18 cellular contexts compared by ENCODE assay signal in the genomic region with DNA sequence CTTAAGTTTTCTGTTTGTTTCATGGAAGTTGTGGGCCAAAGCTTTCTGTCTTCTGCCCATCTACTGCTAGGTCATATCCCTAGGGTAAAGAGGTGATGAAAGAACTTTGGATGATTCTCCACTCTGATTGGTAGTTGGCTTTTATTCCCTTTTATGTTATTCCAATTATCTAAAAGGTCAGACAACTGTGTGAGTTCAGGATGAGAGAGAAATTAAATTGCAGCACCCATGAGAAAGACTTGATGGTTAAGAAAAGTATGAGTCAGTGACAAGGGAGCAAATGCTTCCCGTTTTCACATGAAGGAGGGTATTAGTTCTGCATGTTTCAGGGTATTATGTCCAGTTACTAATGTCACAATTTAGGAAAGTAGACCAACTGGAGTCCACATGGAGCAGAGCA.
DNase-seq lines count a peak whose midpoint lies in the region; ATAC-seq and TF ChIP-seq lines count a peak whose summit lies in the region.
"Had no signal": no experiment of that assay in that cellular context is flagged by ENCODE, and none has a peak within 500 bp of the region (broad histone marks: within the 10 kb centered on the region; RNA-seq: fewer than 3 reads in every experiment).

No MANE protein-coding gene starts in this region.

- H3K9me3 ChIP-seq in heart right ventricle: no peaks in the 10 kb centered on the region
- H3K9me3 ChIP-seq: BLaER1 had no signal

- DNase-seq in GM04503 (ENCODE audit: low read depth): peak; percentile 50
- peak; percentile 4 for DNase-seq in choroid plexus epithelial cell (ENCODE audit: low read depth)
- no peak for DNase-seq in heart right ventricle
- DNase-seq in skeletal muscle cell (ENCODE audit: low read depth): peak; percentile 89
- no peak for DNase-seq in HEK293T (ENCODE audit: extremely low spot score)
- no peak for DNase-seq in activated CD8-positive, alpha-beta memory T cell treated with anti-CD3 and anti-CD28 coated beads, Interleukin-2, amount 50 U/mL, for 4 hours
- DNase-seq: CD8-positive, alpha-beta memory T cell; DMS79 treated with DMSO at 0.1 percent for 48 hours; HFFc6; KG1; NCI-H1092 treated with DMSO at 0.1 percent for 48 hours; NCI-H2081 treated with DMSO at 0.1 percent for 48 hours; SHP77 had no signal

- POLR2A ChIA-PET in HEK293T (lab: Yijun Ruan, JAX): no interaction called here

- CTCF ChIA-PET in HEK293T (lab: Yijun Ruan, JAX): no interaction called here

- H3K4me1 ChIP-seq in heart right ventricle: peaks cover 0 to 7% (median 0%) of the 10 kb centered on the region in 9 donors
- H3K4me1 ChIP-seq: BLaER1 had no signal

- 68 to 72% methylated on average over 1 of the region's 1 CpG for WGBS in heart right ventricle, 2 donors

- no peak for TF ChIP-seq CTCF in choroid plexus epithelial cell (conservative IDR thresholded peaks at IDR 0.05; ENCODE audit: low read depth, low read length)
- TF ChIP-seq CTCF in heart right ventricle (IDR thresholded peaks at IDR 0.05): no peak

- no peak overlapping the region for H3K4me3 ChIP-seq in choroid plexus epithelial cell (ENCODE audit: low read depth, low read length)
- no peak overlapping the region for H3K4me3 ChIP-seq in heart right ventricle
- no peak overlapping the region for H3K4me3 ChIP-seq in skeletal muscle cell (ENCODE audit: low read depth, low read length)
- H3K4me3 ChIP-seq: BLaER1 had no signal

- intact Hi-C loops in heart right ventricle (cut with DNase I): no loop called here

- H3K27ac ChIP-seq in heart right ventricle: peak overlapping the region in 4 of 10 donors; percentile 1 to 33 (median 22)
- H3K27ac ChIP-seq: BLaER1 had no signal

- no peaks in the 10 kb centered on the region for H3K36me3 ChIP-seq in heart right ventricle
- H3K36me3 ChIP-seq: BLaER1 had no signal

- peak in 7 of 8 donors; percentile 39 to 94 (median 70) for ATAC-seq in heart right ventricle
- ATAC-seq in HG03135 (IDR thresholded peaks at IDR 0.05; ENCODE audit: unreplicated experiment): no peak
- ATAC-seq: HepG2, Panc1, SK-N-SH treated with all-trans-retinoic acid at 6 μM for 48 hours had no signal

- no peaks in the 10 kb centered on the region for H3K27me3 ChIP-seq in heart right ventricle
- H3K27me3 ChIP-seq: BLaER1 had no signal

TF ChIP-seq in HEK293T, 16 proteins besides CTCF, POLR2A, EP300 and RAD21:
- no peak for TF ChIP-seq ZNF384 (IDR thresholded peaks at IDR 0.05)
- TF ChIP-seq NFRKB (IDR thresholded peaks at IDR 0.05): no peak
- no peak for TF ChIP-seq ARNT (IDR thresholded peaks at IDR 0.05)

Comparison
In these comparisons a context has a peak if more than half of its experiments do, and no peak if none do; other contexts are left out.
1. DNase-seq: peak in GM04503 (single experiment), choroid plexus epithelial cell (single experiment) and skeletal muscle cell (single experiment); none in heart right ventricle (0 of 2), HEK293T (single experiment) and activated CD8-positive, alpha-beta memory T cell treated with anti-CD3 and anti-CD28 coated beads, Interleukin-2, amount 50 U/mL, for 4 hours (single experiment).